ENCODE assay signal across 1 cellular context in genomic region chr6:22253955-22254655, GRCh38.
TF ChIP-seq lines count a peak whose summit lies in the region.

No MANE protein-coding gene starts in this region.

TF ChIP-seq in H1, 55 proteins besides CTCF, POLR2A, EP300 and RAD21 (continued from another document):
- TF ChIP-seq CHD7 (IDR thresholded peaks at IDR 0.05; ENCODE audit: insufficient replicate concordance, low read length) (no peak), CTBP2 (IDR thresholded peaks at IDR 0.05; ENCODE audit: borderline replicate concordance, insufficient read depth, insufficient read length, low read length) (no peak), JUN (IDR thresholded peaks at IDR 0.05; ENCODE audit: low read depth, low read length) (no peak), KDM5A (IDR thresholded peaks at IDR 0.05; ENCODE audit: low read length) (no peak), KDM1A (IDR thresholded peaks at IDR 0.05; ENCODE audit: borderline replicate concordance, low read length) (no peak), ZNF274 (IDR thresholded peaks at IDR 0.05; ENCODE audit: borderline replicate concordance, extremely low read depth, low read length) (no peak), YY1 (IDR thresholded peaks at IDR 0.05; ENCODE audit: low read depth, low read length) (no peak), BACH1 (IDR thresholded peaks at IDR 0.05; ENCODE audit: low read length) (no peak), CHD1 (IDR thresholded peaks at IDR 0.05; ENCODE audit: low read depth, low read length) (no peak), RBBP5 (IDR thresholded peaks at IDR 0.05; ENCODE audit: borderline replicate concordance, low read depth, low read length) (no peak), SUZ12 (IDR thresholded peaks at IDR 0.05; ENCODE audit: low read length) (no peak), BCL11A (IDR thresholded peaks at IDR 0.05; ENCODE audit: low read depth in 2 of 2, low read length in 2 of 2) (no peak), RFX5 (IDR thresholded peaks at IDR 0.05; ENCODE audit: borderline replicate concordance, low read depth, low read length) (no peak), MAX (IDR thresholded peaks at IDR 0.05) (no peak)
